Comparison of ENCODE assay signal across 17 cellular contexts in the genomic region with DNA sequence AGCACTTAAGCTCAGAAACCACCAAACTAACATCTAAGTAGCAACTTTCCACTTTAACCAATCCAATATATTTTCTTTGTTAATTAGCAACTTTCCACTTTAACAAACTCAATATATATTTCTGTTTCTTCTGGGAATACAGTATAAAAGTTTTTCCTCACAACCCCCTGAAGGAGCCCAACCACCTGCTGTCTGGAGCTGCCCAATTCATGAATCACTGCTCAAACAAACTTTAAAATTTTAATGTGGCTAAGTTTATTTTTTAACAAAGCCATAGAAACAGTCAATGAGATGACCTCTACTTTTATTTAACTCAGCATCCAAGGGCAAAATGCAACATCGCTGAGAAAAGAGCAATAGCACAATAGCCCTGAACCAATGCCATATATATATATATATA.
DNase-seq lines count a peak whose midpoint lies in the region; TF ChIP-seq lines count a peak whose summit lies in the region.
"Had no signal": no experiment of that assay in that cellular context is flagged by ENCODE, and none has a peak within 500 bp of the region (broad histone marks: within the 10 kb centered on the region; RNA-seq: fewer than 3 reads in every experiment).

No MANE protein-coding gene starts in this region.

- no peaks in the 10 kb centered on the region for H3K27me3 ChIP-seq in esophagus squamous epithelium
- H3K27me3 ChIP-seq: BLaER1 treated with 17β-estradiol and CSF1 and Interleukin-3, amounts not matched to agents 10 nM and 100 nM had no signal

- H3K27me3 Mint-ChIP-seq in HFFc6 (ENCODE audit: insufficient read depth), result peaks cover 7% of the 10 kb centered on the region

- no peaks in the 10 kb centered on the region for H3K36me3 Mint-ChIP-seq in HFFc6 (ENCODE audit: low read depth)
- H3K36me3 Mint-ChIP-seq: CD8-positive, alpha-beta T cell had no signal

- no peaks in the 10 kb centered on the region; the same call in 1 of the 2 replicates for H3K4me1 Mint-ChIP-seq in HFFc6 (ENCODE audit: low read depth)
- H3K4me1 Mint-ChIP-seq: B cell had no signal

- H3K36me3 ChIP-seq in esophagus squamous epithelium, result no peaks in the 10 kb centered on the region
- H3K36me3 ChIP-seq: BLaER1 treated with 17β-estradiol and CSF1 and Interleukin-3, amounts not matched to agents 10 nM and 100 nM had no signal

- 61 to 82% methylated on average over 1 of the region's 1 CpG for WGBS in esophagus squamous epithelium, 2 donors

- peak; percentile 37 for DNase-seq in AG04449 (ENCODE audit: low read depth, low spot score)
- peak; percentile 2 for DNase-seq in HFFc6
- DNase-seq in NCI-H69 (lab: John Stamatoyannopoulos, UW), result peak; percentile 43
- DNase-seq in fibroblast of peridontal ligament (ENCODE audit: extremely low read depth), result peak; percentile 18
- no peak for DNase-seq in NCI-H2196 treated with DMSO at 0.1 percent for 48 hours (lab: John Stamatoyannopoulos, UW; ENCODE audit: unreplicated experiment)
- DNase-seq in EL, result no peak
- no peak for DNase-seq in esophagus squamous epithelium (lab: John Stamatoyannopoulos, UW)
- DNase-seq in DMS 273 (lab: John Stamatoyannopoulos, UW; ENCODE audit: unreplicated experiment), result no peak
- DNase-seq: 8988T; Calu3; CD8-positive, alpha-beta T cell; DMS 273 treated with DMSO at 0.1 percent for 48 hours; GF-D8; H9 had no signal

- TF ChIP-seq CTCF in AG04449 (IDR thresholded peaks at IDR 0.05; ENCODE audit: insufficient read depth, low read length, missing control alignments) (no peak), HFFc6 (IDR thresholded peaks at IDR 0.05) (no peak), esophagus squamous epithelium (IDR thresholded peaks at IDR 0.05) (no peak)

- H3K9me3 Mint-ChIP-seq in HFFc6, result no peaks in the 10 kb centered on the region
- H3K9me3 Mint-ChIP-seq: CD8-positive, alpha-beta T cell had no signal

- no peak overlapping the region for H3K4me3 Mint-ChIP-seq in HFFc6
- H3K4me3 Mint-ChIP-seq: B cell; CD8-positive, alpha-beta T cell; H9 had no signal

- no peak overlapping the region for H3K27ac ChIP-seq in esophagus squamous epithelium
- H3K27ac ChIP-seq: BLaER1 treated with 17β-estradiol and CSF1 and Interleukin-3, amounts not matched to agents 10 nM and 100 nM had no signal

- CTCF ChIA-PET in AG04449 (lab: Yijun Ruan, JAX), result interaction anchor here (0.9 kb wide), 1 partner anchor 16 kb away, joined by 3 read pairs; no protein-coding TSS in a partner anchor

- H3K4me1 ChIP-seq in esophagus squamous epithelium, result no peaks in the 10 kb centered on the region
- H3K4me1 ChIP-seq: BLaER1 treated with 17β-estradiol and CSF1 and Interleukin-3, amounts not matched to agents 10 nM and 100 nM had no signal

- intact Hi-C loops in esophagus squamous epithelium (cut with DNase I), result no loop called here

- TF ChIP-seq POLR2A in esophagus squamous epithelium (IDR thresholded peaks at IDR 0.05), result no peak

- H3K27ac Mint-ChIP-seq in HFFc6, result no peak overlapping the region
- H3K27ac Mint-ChIP-seq: B cell; CD8-positive, alpha-beta T cell; H9 had no signal

- no peaks in the 10 kb centered on the region for H3K9me3 ChIP-seq in esophagus squamous epithelium

- POLR2A ChIA-PET in AG04449 (lab: Yijun Ruan, JAX), result no interaction called here

- H3K4me3 ChIP-seq in AG04449 (ENCODE audit: low read depth, low read length), result no peak overlapping the region
- H3K4me3 ChIP-seq in esophagus squamous epithelium, result no peak overlapping the region
- H3K4me3 ChIP-seq: BLaER1 treated with 17β-estradiol and CSF1 and Interleukin-3, amounts not matched to agents 10 nM and 100 nM; K562 had no signal

Comparison
In these comparisons a context has a peak if more than half of its experiments do, and no peak if none do; other contexts are left out.
1. DNase-seq: peak in AG04449 (single experiment), HFFc6 (single experiment), NCI-H69 (single experiment) and fibroblast of peridontal ligament (single experiment); none in NCI-H2196 treated with DMSO at 0.1 percent for 48 hours (single experiment), EL (single experiment), esophagus squamous epithelium (single experiment) and DMS 273 (single experiment).